ENCODE assay signal across 8 cellular contexts in genomic region chr5:175534070-175534932, GRCh38. TPM values are rescaled to one million over a fixed set of nuclear protein-coding genes. Genes with fewer than 3 reads are reported as not detected.
DNase-seq lines count a peak whose midpoint lies in the region; ATAC-seq and TF ChIP-seq lines count a peak whose summit lies in the region.

No MANE protein-coding gene starts in this region.

- peak overlapping the region; percentile 29 for H3K4me2 ChIP-seq in H9 (ENCODE audit: insufficient read depth, insufficient read length, low read length)

- no peak overlapping the region for H3K23ac ChIP-seq in H9 (ENCODE audit: insufficient read length, low read depth, low read length)

- H3K27ac ChIP-seq in H9 (ENCODE audit: insufficient read length, low read depth, low read length) (no peak overlapping the region), foreskin keratinocyte (no peak overlapping the region), testis (no peak overlapping the region)

- H3K4me1 Mint-ChIP-seq in H9 = peaks cover 25 to 28% of the 10 kb centered on the region in 2 experiments

- no peaks in the 10 kb centered on the region for H3K79me2 ChIP-seq in H9 (ENCODE audit: insufficient read depth, low read length)

- no CpG with 5 or more reads among the region's 32 CpGs for WGBS in H9 (ENCODE audit: extremely low coverage, insufficient read length, low lambda C conversion rate)
- 2 to 3% methylated on average over 31 to 32 of the region's 32 CpGs for WGBS in testis, 2 donors

- H3K36me3 Mint-ChIP-seq in H9 (ENCODE audit: insufficient read depth in 1 of 3, low read depth in 3 of 3) = peaks cover 0 to 8% (median 0%) of the 10 kb centered on the region in 3 experiments; a peak in 1 of 7 replicates

- H4K8ac ChIP-seq in H9 (replicated peaks; ENCODE audit: insufficient read length, low read depth, low read length) = no peak overlapping the region

- peak; percentile 99 for ATAC-seq in foreskin keratinocyte

- no peak overlapping the region for H3K18ac ChIP-seq in H9 (ENCODE audit: insufficient read length, low read depth, low read length)

- H3K27ac Mint-ChIP-seq in H9 = no peak overlapping the region

- H2BK20ac ChIP-seq in H9 (ENCODE audit: low read depth, low read length, poor library complexity, severe bottlenecking) = no peak overlapping the region

- no peak overlapping the region for H4K5ac ChIP-seq in H9 (ENCODE audit: insufficient read length, low read depth, low read length)

- H3K4me1 ChIP-seq in H9 (ENCODE audit: insufficient read depth, low read length) (peaks cover 8% of the 10 kb centered on the region; the same call in 1 of the 2 replicates), foreskin keratinocyte (no peaks in the 10 kb centered on the region), testis (no peaks in the 10 kb centered on the region)

- H2AFZ ChIP-seq in H9 (ENCODE audit: low read length) = no peak overlapping the region

- H3T11ph ChIP-seq in H9 (ENCODE audit: low read length) = no peak overlapping the region

- no peak overlapping the region for H4K91ac ChIP-seq in H9 (ENCODE audit: insufficient read length, low read depth, low read length)

- peak overlapping the region; percentile 45 to 69; a peak in 4 of 5 replicates for H3K4me3 Mint-ChIP-seq in H9

- TF ChIP-seq CTCF in H9 (conservative IDR thresholded peaks at IDR 0.05) (peak; percentile 100), foreskin keratinocyte (conservative IDR thresholded peaks at IDR 0.05) (peak; percentile 100), testis (IDR thresholded peaks at IDR 0.05) (peak; percentile 86 to 91 (median 89))

- no peak overlapping the region for H3K56ac ChIP-seq in H9 (ENCODE audit: insufficient read length, low read depth, low read length)

- H3K9me3 ChIP-seq in H9 (ENCODE audit: control insufficient read depth, low read depth, low read length) (no peaks in the 10 kb centered on the region), testis (no peaks in the 10 kb centered on the region)

- no peak overlapping the region for H2BK5ac ChIP-seq in H9 (ENCODE audit: insufficient read length, low read length)

- no peaks in the 10 kb centered on the region; a peak in 1 of 5 replicates for H3K9me3 Mint-ChIP-seq in H9

- H3K27me3 ChIP-seq in H9 (ENCODE audit: insufficient read depth, low read length) (no peaks in the 10 kb centered on the region), foreskin keratinocyte (no peaks in the 10 kb centered on the region), testis (no peaks in the 10 kb centered on the region)

- no peak for TF ChIP-seq POLR2A in testis (IDR thresholded peaks at IDR 0.05)

- no peaks in the 10 kb centered on the region for H3K36me3 ChIP-seq in testis (ENCODE audit: low read depth, missing control alignments)

- H3K14ac ChIP-seq in H9 (ENCODE audit: insufficient read depth, low read length) = no peak overlapping the region

- no peak overlapping the region for H2BK12ac ChIP-seq in H9 (ENCODE audit: insufficient read length, low read depth, low read length)

- H3K4me3 ChIP-seq in testis = no peak overlapping the region

- intact Hi-C loops in testis (cut with DNase I; ENCODE audit: low total_unique reads) = no loop called here

- no peaks in the 10 kb centered on the region for H3K23me2 ChIP-seq in H9 (ENCODE audit: insufficient read length, low read depth, low read length, poor library complexity, severe bottlenecking)

- DNase-seq in GDM1 (lab: John Stamatoyannopoulos, UW) (peak; percentile 76), H9 (peak; percentile 93), M059J (ENCODE audit: low read depth) (peak; percentile 76), SIG-M5 (lab: John Stamatoyannopoulos, UW) (peak; percentile 32), foreskin keratinocyte (peak; percentile 25 to 55), occipital lobe (lab: John Stamatoyannopoulos, UW) (peak; percentile 85), testis (peak; percentile 85)
- DNase-seq in activated effector memory CD4-positive, alpha-beta T cell treated with anti-CD3 and anti-CD28 coated beads, Interleukin-2, amount 50 U/mL, for 16 hours = peak; percentile 94

- H3K27me3 Mint-ChIP-seq in H9 (ENCODE audit: low read depth) = no peaks in the 10 kb centered on the region; the same call in 1 of the 2 replicates

- no peak overlapping the region for H2BK15ac ChIP-seq in H9 (ENCODE audit: low read depth, low read length)

- no peaks in the 10 kb centered on the region for H4K20me1 ChIP-seq in H9 (ENCODE audit: control insufficient read depth, insufficient read depth, insufficient read length)

- no peaks in the 10 kb centered on the region for H3K79me1 ChIP-seq in H9 (ENCODE audit: insufficient read depth, low read depth, low read length, poor library complexity, severe bottlenecking)

- no peak overlapping the region for H2BK120ac ChIP-seq in H9 (ENCODE audit: low read depth, low read length, poor library complexity, severe bottlenecking)

- H2AK5ac ChIP-seq in H9 (ENCODE audit: insufficient read length, low read length) = no peak overlapping the region

- H3K9ac ChIP-seq in H9 (ENCODE audit: extremely low read depth, insufficient read length, low read length) = no peak overlapping the region

- H3K4ac ChIP-seq in H9 (ENCODE audit: low read depth, low read length) = no peak overlapping the region

RNA-seq across cellular contexts. Expression of gene SFXN1, which starts 55.9 kb away (rescaled TPM):
- total RNA-seq in H9 (2021) (97.2 and 99.2 TPM in 2 replicates), foreskin keratinocyte (93.0 and 94.2 TPM in 2 replicates), occipital lobe (72.5 TPM), testis (10 to 100 TPM; 29.3 to 44.5 TPM)
- total RNA-seq in M059J (2014; rRNA removed; shearing (Covaris generic)) = 156 and 162 TPM in 2 replicates
- polyA plus RNA-seq in foreskin keratinocyte (25.9 and 26.2 TPM in 2 replicates), testis (ENCODE audit: insufficient read depth, low read depth, low replicate concordance) (22.6 TPM)

Comparison
In these comparisons a context has a peak if more than half of its experiments do, and no peak if none do; other contexts are left out.
1. DNase-seq: peak in every context shown above with its lines; median percentile 94 in activated effector memory CD4-positive, alpha-beta T cell treated with anti-CD3 and anti-CD28 coated beads, Interleukin-2, amount 50 U/mL, for 16 hours; 93 in H9; 85 in occipital lobe; 85 in testis; 76 in GDM1; 76 in M059J; 40 in foreskin keratinocyte; 32 in SIG-M5.